8 cellular contexts compared by ENCODE assay signal in genomic region chr4:124275-125081, GRCh38. TPM values are rescaled to one million over a fixed set of nuclear protein-coding genes. Genes with fewer than 3 reads are reported as not detected.
A peak's percentile ranks its signal among the peaks of the same experiment; 100 is the strongest.
DNase-seq lines count a peak whose midpoint lies in the region; ATAC-seq and TF ChIP-seq lines count a peak whose summit lies in the region.

ZNF718 (plus strand) TSS chr4:124501; CDS start chr4:124671, 170 bp downstream.

- ATAC-seq in HG03442 (IDR thresholded peaks at IDR 0.05; ENCODE audit: unreplicated experiment) (peak; percentile 98), lung (ENCODE audit: insufficient read depth, low FRiP score) (peak; percentile 100)
- peak; percentile 98 for ATAC-seq in activated CD8-positive, alpha-beta T cell treated with anti-CD3 and anti-CD28 coated beads, Interleukin-2, amount 10 ng/mL, durations not matched to agents 7 days and 5 days

- peaks cover 75% of the 10 kb centered on the region for H3K36me3 Mint-ChIP-seq in activated CD8-positive, alpha-beta T cell treated with anti-CD3 and anti-CD28 coated beads, Interleukin-2, amount 10 ng/mL, durations not matched to agents 7 days and 5 days (ENCODE audit: low read depth)

- peaks cover 5% of the 10 kb centered on the region for H3K9me3 ChIP-seq in ectodermal cell (ENCODE audit: control insufficient read depth, low read length)
- peaks cover 0 to 4% of the 10 kb centered on the region in 2 donors for H3K9me3 ChIP-seq in lung (ENCODE audit: control insufficient read depth in 2 of 2, insufficient read depth in 1 of 2, low read length in 1 of 2)

- 1% methylated on average over 44 of the region's 44 CpGs for WGBS in ectodermal cell, 2 experiments
- 1% methylated on average over 44 of the region's 44 CpGs for WGBS in lung, 2 donors

- H3K27ac Mint-ChIP-seq in activated CD8-positive, alpha-beta T cell treated with anti-CD3 and anti-CD28 coated beads, Interleukin-2, amount 10 ng/mL, durations not matched to agents 7 days and 5 days, result peak within 1 kb of the TSS; percentile 97

- TF ChIP-seq CTCF in lung (IDR thresholded peaks at IDR 0.05; ENCODE audit: control extremely low read depth, extremely low read depth), result no peak

- H3K27ac ChIP-seq in ectodermal cell (ENCODE audit: insufficient read depth, low read depth, low read length, poor library complexity, severe bottlenecking), result peak within 1 kb of the TSS; percentile 76
- peak within 1 kb of the TSS; percentile 82 to 96 for H3K27ac ChIP-seq in lung (ENCODE audit: low read depth in 1 of 2, low read length in 1 of 2)

- peak; percentile 87 for TF ChIP-seq POLR2A in GM19099 (IDR thresholded peaks at IDR 0.05; ENCODE audit: extremely low read depth, insufficient read length, low read depth)

- H3K4me1 Mint-ChIP-seq in activated CD8-positive, alpha-beta T cell treated with anti-CD3 and anti-CD28 coated beads, Interleukin-2, amount 10 ng/mL, durations not matched to agents 7 days and 5 days (ENCODE audit: low read depth), result peaks cover 38% of the 10 kb centered on the region

- H3K9me3 Mint-ChIP-seq in activated CD8-positive, alpha-beta T cell treated with anti-CD3 and anti-CD28 coated beads, Interleukin-2, amount 10 ng/mL, durations not matched to agents 7 days and 5 days (ENCODE audit: insufficient read depth), result peaks cover 45% of the 10 kb centered on the region

- H3K27me3 ChIP-seq in ectodermal cell (ENCODE audit: control insufficient read depth, insufficient read depth, low read length, poor library complexity, severe bottlenecking) (no peaks in the 10 kb centered on the region), lung (ENCODE audit: control insufficient read depth, insufficient read depth) (no peaks in the 10 kb centered on the region)

- CTCF ChIA-PET in activated CD8-positive, alpha-beta T cell treated with anti-CD3 and anti-CD28 coated beads, Interleukin-2, amount 10 ng/mL, durations not matched to agents 7 days and 5 days (lab: Charles Lee), result interaction anchor here (1.0 to 1.4 kb wide), 3 partner anchors 17 to 213 kb away, joined by 3 to 7 read pairs (median 3); partner anchors contain the start of gene ZNF141

- no peaks in the 10 kb centered on the region for H3K27me3 Mint-ChIP-seq in activated CD8-positive, alpha-beta T cell treated with anti-CD3 and anti-CD28 coated beads, Interleukin-2, amount 10 ng/mL, durations not matched to agents 7 days and 5 days (ENCODE audit: low read depth)

- POLR2A ChIA-PET in activated CD8-positive, alpha-beta T cell treated with anti-CD3 and anti-CD28 coated beads, Interleukin-2, amount 10 ng/mL, durations not matched to agents 7 days and 5 days (lab: Charles Lee), result interaction anchor here (0.6 to 2.7 kb wide), 11 partner anchors 9 to 374 kb away, joined by 3 to 15 read pairs (median 4); partner anchors contain the start of genes PIGG, ZNF141 and ZNF721

- no peaks in the 10 kb centered on the region for H3K4me1 ChIP-seq in ectodermal cell (ENCODE audit: control insufficient read depth, insufficient read depth, low read length)
- peaks cover 0 to 2% of the 10 kb centered on the region in 2 donors for H3K4me1 ChIP-seq in lung (ENCODE audit: control insufficient read depth in 2 of 2, insufficient read depth in 2 of 2, low read length in 2 of 2)

- DNase-seq in Ammon's horn (ENCODE audit: low spot score) (peak; percentile 97), NCI-H526 (lab: John Stamatoyannopoulos, UW) (peak; percentile 93 to 94), lung (ENCODE audit: low spot score) (peak; percentile 96)
- DNase-seq in activated CD8-positive, alpha-beta T cell treated with anti-CD3 and anti-CD28 coated beads, Interleukin-2, amount 10 ng/mL, durations not matched to agents 7 days and 5 days, result peak; percentile 94
- DNase-seq in stimulated activated CD4-positive, alpha-beta T cell treated with anti-CD3 and anti-CD28 coated beads, TNF-alpha, amount 100 ng/mL, for 24 hours (ENCODE audit: low read depth in 3 of 3), result peak; percentile 78 to 90 (median 81)

- peak within 1 kb of the TSS; percentile 96 for H3K4me3 ChIP-seq in ectodermal cell (ENCODE audit: insufficient read depth, low read depth, low read length)
- H3K4me3 ChIP-seq in lung, result peak within 1 kb of the TSS; percentile 85

- H3K36me3 ChIP-seq in ectodermal cell (ENCODE audit: control insufficient read depth, insufficient read depth, low read length) (peaks cover 34% of the 10 kb centered on the region), lung (ENCODE audit: control insufficient read depth in 2 of 2, insufficient read depth in 2 of 2, low read length in 2 of 2) (peaks cover 0 to 2% of the 10 kb centered on the region in 2 donors)

- peak within 1 kb of the TSS; percentile 95 for H3K4me3 Mint-ChIP-seq in activated CD8-positive, alpha-beta T cell treated with anti-CD3 and anti-CD28 coated beads, Interleukin-2, amount 10 ng/mL, durations not matched to agents 7 days and 5 days

RNA-seq across cellular contexts. Expression of gene ZNF718, which starts in this region (rescaled TPM):
- total RNA-seq in activated CD8-positive, alpha-beta T cell treated with anti-CD3 and anti-CD28 coated beads, Interleukin-2, amount 10 ng/mL, durations not matched to agents 7 days and 5 days, result 10 to 100 TPM; 11.5 to 12.4 TPM
- 16.4 TPM for polyA plus RNA-seq in ectodermal cell (2013, experiment 1 of 4)
- polyA plus RNA-seq in ectodermal cell (2013, experiment 2 of 4), result 16.3 TPM
- 13.3 TPM for polyA plus RNA-seq in ectodermal cell (2013, experiment 3 of 4)
- polyA plus RNA-seq in ectodermal cell (2013, experiment 4 of 4), result 12.5 TPM
- 10 to 100 TPM in 1 of 2 donors, 1 to 10 TPM in 1; 7.2 to 27.7 TPM for total RNA-seq in lung
- 1 to 10 TPM; 1.4 to 1.5 TPM for polyA plus RNA-seq in lung

Comparison
In these comparisons a context has a peak if more than half of its experiments do, and no peak if none do; other contexts are left out.
1. Peak in every context shown above with its lines: DNase-seq, ATAC-seq, H3K4me3 ChIP-seq and H3K27ac ChIP-seq.